8 cellular contexts compared by ENCODE assay signal in the genomic region with DNA sequence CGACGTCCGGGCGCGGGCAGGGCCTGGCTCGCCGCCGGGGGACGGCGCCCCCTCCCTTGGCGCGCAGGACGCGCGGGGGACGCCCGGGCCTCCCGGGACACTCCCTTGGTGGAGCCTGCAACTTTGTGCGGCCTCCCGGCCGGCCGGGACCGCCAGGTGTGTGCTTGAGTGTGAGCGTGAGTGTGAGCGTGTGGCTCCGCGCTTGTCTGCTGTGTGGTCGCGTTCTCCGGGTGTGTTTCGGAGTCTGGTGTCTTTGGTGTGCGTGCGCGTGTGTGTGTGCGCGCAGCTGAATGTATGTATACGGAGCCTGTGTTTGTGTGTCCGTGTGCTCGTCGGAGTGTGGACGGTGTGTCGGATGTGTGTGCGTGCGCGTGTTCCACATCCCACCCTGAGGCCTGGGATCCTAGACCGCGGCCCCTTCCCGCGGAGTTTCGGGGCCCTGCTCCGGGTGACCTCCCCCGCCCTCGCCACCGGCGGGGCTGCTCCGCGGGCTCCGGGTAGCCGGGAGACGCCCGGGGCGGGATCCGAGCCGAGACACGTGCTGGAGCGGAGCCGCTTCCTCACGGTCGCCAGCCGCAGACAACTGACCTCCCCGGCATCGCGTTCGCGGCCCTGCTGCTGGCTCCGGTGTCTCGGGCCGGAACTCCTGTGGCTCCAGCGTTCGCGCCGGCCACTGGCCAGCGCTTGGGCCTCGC. TPM values are rescaled to one million over a fixed set of nuclear protein-coding genes. Genes with fewer than 3 reads are reported as not detected.
A peak's percentile ranks its signal among the peaks of the same experiment; 100 is the strongest.
DNase-seq lines count a peak whose midpoint lies in the region; FAIRE-seq and TF ChIP-seq lines count a peak whose summit lies in the region.

No MANE protein-coding gene starts in this region.

- CTCF ChIA-PET in RWPE1 (lab: Yijun Ruan, JAX), result interaction anchor here (0.6 to 0.7 kb wide), 2 partner anchors 37 to 463 kb away, joined by 3 to 4 read pairs; no protein-coding TSS in a partner anchor

- no peak for TF ChIP-seq CTCF in RWPE1 (conservative IDR thresholded peaks at IDR 0.05; ENCODE audit: low read depth)

- POLR2A ChIA-PET in RWPE1 (lab: Yijun Ruan, JAX; ENCODE audit: low non-redundant PET), result no interaction called here

- no peaks in the 10 kb centered on the region for H3K36me3 ChIP-seq in muscle layer of colon (ENCODE audit: insufficient read depth, low read length)

- H3K9me3 ChIP-seq in muscle layer of colon (ENCODE audit: low read length), result no peaks in the 10 kb centered on the region

- peak overlapping the region; percentile 91 for H3K27ac ChIP-seq in RWPE1
- no peak overlapping the region for H3K27ac ChIP-seq in muscle layer of colon (ENCODE audit: low read depth, low read length)

- TF ChIP-seq POLR2A in GM12892 (IDR thresholded peaks at IDR 0.05; ENCODE audit: low read depth, low read length), result no peak

- H3K9ac ChIP-seq in muscle layer of colon (ENCODE audit: low read length), result no peak overlapping the region

- peak; percentile 31 for DNase-seq in GM12892 (ENCODE audit: insufficient read length)
- DNase-seq in RWPE1 (ENCODE audit: low spot score), result no peak
- peak; percentile 60 for DNase-seq in epidermal melanocyte (ENCODE audit: insufficient read length, low spot score)
- DNase-seq in activated CD4-positive, CD25-positive, alpha-beta regulatory T cell (lab: John Stamatoyannopoulos, UW), result no peak
- no peak for DNase-seq in midbrain (lab: John Stamatoyannopoulos, UW)
- no peak for DNase-seq in NCI-H1930 (lab: John Stamatoyannopoulos, UW)
- DNase-seq in glomerular visceral epithelial cell (ENCODE audit: extremely low spot score), result no peak

- peaks cover 7% of the 10 kb centered on the region for H3K4me1 ChIP-seq in muscle layer of colon (ENCODE audit: insufficient read depth, low read length)

- H3K4me3 ChIP-seq in muscle layer of colon (ENCODE audit: low read depth in 1 of 2, low read length in 2 of 2), result peak overlapping the region; percentile 17 to 68

- no peak for FAIRE-seq in GM12892 (lab: Jason Lieb, UNC)

- H3K27me3 ChIP-seq in muscle layer of colon (ENCODE audit: control insufficient read depth in 1 of 2, insufficient read depth in 2 of 2, low read length in 2 of 2), result peaks cover 17 to 18% of the 10 kb centered on the region in 2 donors

RNA-seq across cellular contexts. Expression of a gene that starts 1.7 kb away (rescaled TPM):
- not detected for polyA plus RNA-seq in GM12892 (2012; ENCODE audit: missing spikeins)

RNA-seq across cellular contexts. Expression of a gene that starts 7.3 kb away (rescaled TPM):
- polyA plus RNA-seq in GM12892 (2012; ENCODE audit: missing spikeins), result 27.9 TPM

RNA-seq across cellular contexts. Expression of a gene that starts 56.4 kb away (rescaled TPM):
- polyA plus RNA-seq in GM12892 (2012; ENCODE audit: missing spikeins), result 62.8 TPM

Comparison
In these comparisons a context has a peak if more than half of its experiments do, and no peak if none do; other contexts are left out.
1. DNase-seq: peak in GM12892 (single experiment) and epidermal melanocyte (single experiment); none in RWPE1 (single experiment), activated CD4-positive, CD25-positive, alpha-beta regulatory T cell (0 of 4), midbrain (single experiment), NCI-H1930 (0 of 2) and glomerular visceral epithelial cell (single experiment).